18 cellular contexts compared by ENCODE assay signal in genomic region chr9:123866497-123866896, GRCh38.
DNase-seq lines count a peak whose midpoint lies in the region; ATAC-seq, FAIRE-seq and TF ChIP-seq lines count a peak whose summit lies in the region.
"Had no signal": no experiment of that assay in that cellular context is flagged by ENCODE, and none has a peak within 500 bp of the region (broad histone marks: within the 10 kb centered on the region; RNA-seq: fewer than 3 reads in every experiment).

No MANE protein-coding gene starts in this region.

- no peak for TF ChIP-seq CTCF in K562 (IDR thresholded peaks at IDR 0.05 in 2 of 3, conservative IDR thresholded peaks at IDR 0.05 in 1 of 3; ENCODE audit: insufficient read depth in 2 of 3, low read depth in 1 of 3, low read length in 3 of 3)
- no peak for TF ChIP-seq CTCF in ovary (IDR thresholded peaks at IDR 0.05)

- WGBS in K562 (ENCODE audit: insufficient coverage, low coverage, missing lambda C conversion rate), result 81% methylated on average over 2 of the region's 2 CpGs
- 64 to 81% (median 71%) methylated on average over 2 of the region's 2 CpGs for WGBS in ovary, 3 donors

- CTCF ChIA-PET in activated CD4-positive, alpha-beta T cell treated with anti-CD3 and anti-CD28 coated beads, Interleukin-2, amount 10 ng/mL, durations not matched to agents 7 days and 5 days (lab: Charles Lee), result no interaction called here
- CTCF ChIA-PET in K562 (lab: Yijun Ruan, JAX; ENCODE audit: low intra/inter-chr PET ratio), result no interaction called here

- intact Hi-C loops in K562 (cut with micrococcal nuclease), result no loop called here
- intact Hi-C loops in ovary (cut with DNase I), result loop anchor here in 1 of 4 donors (10.0 kb wide), 1 partner anchor 738 kb away; no protein-coding TSS in a partner anchor

- no peak overlapping the region for H2AFZ ChIP-seq in K562 (ENCODE audit: low read depth, low read length)

- H3K36me3 Mint-ChIP-seq in activated CD4-positive, alpha-beta T cell treated with anti-CD3 and anti-CD28 coated beads, Interleukin-2, amount 10 ng/mL, durations not matched to agents 7 days and 5 days (ENCODE audit: low read depth), result peaks cover 15% of the 10 kb centered on the region
- no peaks in the 10 kb centered on the region for H3K36me3 Mint-ChIP-seq in natural killer cell treated with Interleukin-12 subunit alpha and Interleukin-12 subunit beta and Interleukin-15 and Interleukin-18, amount 100 ng/mL, for 72 hours

- no peaks in the 10 kb centered on the region for H3K27me3 ChIP-seq in K562 (ENCODE audit: control insufficient read depth in 2 of 2, insufficient read depth in 2 of 2, low read length in 2 of 2)
- H3K27me3 ChIP-seq in ovary, result no peaks in the 10 kb centered on the region
- H3K27me3 ChIP-seq: heart left ventricle, transverse colon had no signal

- BruUV-seq in K562 (replicated peaks; lab: Mats Ljungman, UMichigan), result no TSS peak

- TF ChIP-seq EP300 in K562 (IDR thresholded peaks at IDR 0.05; ENCODE audit: low read length), result no peak
- TF ChIP-seq EP300 in ovary (IDR thresholded peaks at IDR 0.05), result no peak

- H3K27ac ChIP-seq in K562 (ENCODE audit: extremely low read depth, low read depth, low read length) (no peak overlapping the region), ovary (no peak overlapping the region)
- H3K27ac ChIP-seq: A549 had no signal

- H3K4me2 ChIP-seq in K562 (ENCODE audit: insufficient read depth, low read length), result no peak overlapping the region
- H3K4me2 ChIP-seq: A549 had no signal

- H3K36me3 ChIP-seq in K562 (ENCODE audit: control insufficient read depth, insufficient read depth, low read length), result no peaks in the 10 kb centered on the region
- no peaks in the 10 kb centered on the region for H3K36me3 ChIP-seq in ovary
- H3K36me3 ChIP-seq: heart left ventricle, transverse colon had no signal

- FAIRE-seq in K562 (lab: Jason Lieb, UNC) (no peak), frontal cortex (lab: Jason Lieb, UNC) (no peak)
- FAIRE-seq: A549, endometrium had no signal

- H3K4me1 ChIP-seq in K562 (replicated peaks in 1 of 2; ENCODE audit: control insufficient read depth in 2 of 2, insufficient read depth in 2 of 2, low read length in 2 of 2) (no peaks in the 10 kb centered on the region; a peak in 1 of 5 replicates), ovary (ENCODE audit: insufficient read depth) (no peaks in the 10 kb centered on the region)
- H3K4me1 ChIP-seq: A549 had no signal

- DNase-seq in activated CD4-positive, alpha-beta T cell treated with anti-CD3 and anti-CD28 coated beads, Interleukin-2, amount 10 ng/mL, durations not matched to agents 7 days and 5 days, result peak; percentile 11
- DNase-seq in activated CD4-positive, alpha-beta T cell treated with anti-CD3 and anti-CD28 coated beads, Interleukin-2, amount 50 U/mL, for 4 hours, result no peak
- DNase-seq in KBM-7 (peak; percentile 11), K562 (ENCODE audit: extremely low read depth in 1 of 4, low spot score in 3 of 4) (no peak), DMS79 (lab: John Stamatoyannopoulos, UW) (no peak), frontal cortex (ENCODE audit: low spot score in 2 of 2) (no peak), ovary (no peak)
- no peak for DNase-seq in natural killer cell treated with Interleukin-12 subunit alpha and Interleukin-12 subunit beta and Interleukin-15 and Interleukin-18, amount 100 ng/mL, for 72 hours (ENCODE audit: low spot score)
- DNase-seq: activated CD8-positive, alpha-beta memory T cell treated with anti-CD3 and anti-CD28 coated beads, Interleukin-2, amount 50 U/mL, for 48 hours; aorta; heart left ventricle; NCI-H1105 treated with DMSO at 0.1 percent for 48 hours; NCI-H524 treated with DMSO at 0.1 percent for 48 hours; SHP77; transverse colon had no signal

- ATAC-seq in K562, result no peak
- peak in 1 of 2 donors; percentile 49 for ATAC-seq in natural killer cell treated with Interleukin-12 subunit alpha and Interleukin-12 subunit beta and Interleukin-15 and Interleukin-18, amount 100 ng/mL, for 72 hours
- ATAC-seq: A549, left lobe of liver had no signal

- no peaks in the 10 kb centered on the region for H3K9me3 ChIP-seq in K562 (replicated peaks; ENCODE audit: control insufficient read depth, insufficient read depth, low read depth, low read length)
- H3K9me3 ChIP-seq in ovary, result no peaks in the 10 kb centered on the region
- H3K9me3 ChIP-seq: A549, heart left ventricle, transverse colon had no signal

- POLR2A ChIA-PET in activated CD4-positive, alpha-beta T cell treated with anti-CD3 and anti-CD28 coated beads, Interleukin-2, amount 10 ng/mL, durations not matched to agents 7 days and 5 days (lab: Charles Lee), result no interaction called here
- POLR2A ChIA-PET in K562 (lab: Yijun Ruan, JAX), result no interaction called here

- H3K4me3 Mint-ChIP-seq in activated CD4-positive, alpha-beta T cell treated with anti-CD3 and anti-CD28 coated beads, Interleukin-2, amount 10 ng/mL, durations not matched to agents 7 days and 5 days, result no peak overlapping the region
- peak overlapping the region; percentile 75 for H3K4me3 Mint-ChIP-seq in natural killer cell treated with Interleukin-12 subunit alpha and Interleukin-12 subunit beta and Interleukin-15 and Interleukin-18, amount 100 ng/mL, for 72 hours

- H3K9ac ChIP-seq in K562 (ENCODE audit: insufficient read depth in 1 of 2, low read depth in 2 of 2, low read length in 2 of 2), result no peak overlapping the region

- no peaks in the 10 kb centered on the region for H3K9me1 ChIP-seq in K562 (ENCODE audit: control insufficient read depth, insufficient read depth, low read length)

- peaks cover 9% of the 10 kb centered on the region for H3K9me3 Mint-ChIP-seq in activated CD4-positive, alpha-beta T cell treated with anti-CD3 and anti-CD28 coated beads, Interleukin-2, amount 10 ng/mL, durations not matched to agents 7 days and 5 days
- no peaks in the 10 kb centered on the region for H3K9me3 Mint-ChIP-seq in natural killer cell treated with Interleukin-12 subunit alpha and Interleukin-12 subunit beta and Interleukin-15 and Interleukin-18, amount 100 ng/mL, for 72 hours

- H3K27me3 Mint-ChIP-seq in activated CD4-positive, alpha-beta T cell treated with anti-CD3 and anti-CD28 coated beads, Interleukin-2, amount 10 ng/mL, durations not matched to agents 7 days and 5 days, result no peaks in the 10 kb centered on the region
- H3K27me3 Mint-ChIP-seq in natural killer cell treated with Interleukin-12 subunit alpha and Interleukin-12 subunit beta and Interleukin-15 and Interleukin-18, amount 100 ng/mL, for 72 hours, result no peaks in the 10 kb centered on the region

- H3K27ac Mint-ChIP-seq in activated CD4-positive, alpha-beta T cell treated with anti-CD3 and anti-CD28 coated beads, Interleukin-2, amount 10 ng/mL, durations not matched to agents 7 days and 5 days, result peak overlapping the region; percentile 87
- peak overlapping the region; percentile 84 to 94 for H3K27ac Mint-ChIP-seq in natural killer cell treated with Interleukin-12 subunit alpha and Interleukin-12 subunit beta and Interleukin-15 and Interleukin-18, amount 100 ng/mL, for 72 hours

- H3K4me3 ChIP-seq in K562, result no peak overlapping the region
- no peak overlapping the region for H3K4me3 ChIP-seq in ovary
- H3K4me3 ChIP-seq: A549, transverse colon had no signal

- TF ChIP-seq POLR2A in K562 (conservative IDR thresholded peaks at IDR 0.05) (no peak), ovary (IDR thresholded peaks at IDR 0.05) (no peak)

- H3K79me2 ChIP-seq in K562 (ENCODE audit: control insufficient read depth, insufficient read depth, low read length), result no peaks in the 10 kb centered on the region

- in situ Hi-C loops in KBM-7 (cut with MboI; ENCODE audit: low pct_unique_long_range_greater_than_20kb, low sequenced_read_pairs) (no loop called here), K562 (cut with MboI) (no loop called here)

- H4K20me1 ChIP-seq in K562 (replicated peaks; ENCODE audit: control insufficient read depth, insufficient read depth, low read length), result no peaks in the 10 kb centered on the region

- TF ChIP-seq RAD21 in K562 (CRISPR knock-in tag; conservative IDR thresholded peaks at IDR 0.05 in 1 of 2, IDR thresholded peaks at IDR 0.05 in 1 of 2), result no peak

- H3K4me1 Mint-ChIP-seq in activated CD4-positive, alpha-beta T cell treated with anti-CD3 and anti-CD28 coated beads, Interleukin-2, amount 10 ng/mL, durations not matched to agents 7 days and 5 days, result peaks cover 33% of the 10 kb centered on the region
- peaks cover 19 to 29% of the 10 kb centered on the region in 2 donors for H3K4me1 Mint-ChIP-seq in natural killer cell treated with Interleukin-12 subunit alpha and Interleukin-12 subunit beta and Interleukin-15 and Interleukin-18, amount 100 ng/mL, for 72 hours (ENCODE audit: low read depth in 2 of 2)

TF ChIP-seq in K562, 482 proteins besides CTCF, POLR2A, EP300 and RAD21:
- TF ChIP-seq NCOR1 (IDR thresholded peaks at IDR 0.05) (no peak), GABPA (tag; conservative IDR thresholded peaks at IDR 0.05; ENCODE audit: low read depth) (peak; percentile 59), CEBPG (CRISPR knock-in tag; IDR thresholded peaks at IDR 0.05) (no peak), CEBPG (tag; conservative IDR thresholded peaks at IDR 0.05 in 1 of 2, IDR thresholded peaks at IDR 0.05 in 1 of 2) (peak in 1 of 2 experiments; percentile 46; a peak in 1 of 4 replicates), SLC30A9 (CRISPR knock-in tag; IDR thresholded peaks at IDR 0.05) (no peak), HDAC3 (IDR thresholded peaks at IDR 0.05; ENCODE audit: borderline replicate concordance, partially characterized antibody) (no peak), E2F8 (IDR thresholded peaks at IDR 0.05; ENCODE audit: low read depth, partially characterized antibody) (no peak), RBM22 (IDR thresholded peaks at IDR 0.05; ENCODE audit: low read depth, low read length, poor library complexity, severe bottlenecking) (no peak)
TF ChIP-seq in K562: peak in this region for 2.

Comparison
In these comparisons a context has a peak if more than half of its experiments do, and no peak if none do; other contexts are left out.
1. DNase-seq: peak in activated CD4-positive, alpha-beta T cell treated with anti-CD3 and anti-CD28 coated beads, Interleukin-2, amount 10 ng/mL, durations not matched to agents 7 days and 5 days (single experiment) and KBM-7 (single experiment); none in activated CD4-positive, alpha-beta T cell treated with anti-CD3 and anti-CD28 coated beads, Interleukin-2, amount 50 U/mL, for 4 hours (0 of 2), K562 (0 of 4), natural killer cell treated with Interleukin-12 subunit alpha and Interleukin-12 subunit beta and Interleukin-15 and Interleukin-18, amount 100 ng/mL, for 72 hours (single experiment), DMS79 (single experiment), frontal cortex (0 of 2) and ovary (0 of 5).